ENCODE assay signal across 1 cellular context in genomic region chr1:150999051-150999674, GRCh38.
TF ChIP-seq lines count a peak whose summit lies in the region.

No MANE protein-coding gene starts in this region.

TF ChIP-seq in HepG2, 621 proteins besides CTCF, POLR2A, EP300 and RAD21:
- no peak for TF ChIP-seq REXO4 (CRISPR knock-in tag; IDR thresholded peaks at IDR 0.05; ENCODE audit: borderline replicate concordance)
- TF ChIP-seq, protein P1, sequence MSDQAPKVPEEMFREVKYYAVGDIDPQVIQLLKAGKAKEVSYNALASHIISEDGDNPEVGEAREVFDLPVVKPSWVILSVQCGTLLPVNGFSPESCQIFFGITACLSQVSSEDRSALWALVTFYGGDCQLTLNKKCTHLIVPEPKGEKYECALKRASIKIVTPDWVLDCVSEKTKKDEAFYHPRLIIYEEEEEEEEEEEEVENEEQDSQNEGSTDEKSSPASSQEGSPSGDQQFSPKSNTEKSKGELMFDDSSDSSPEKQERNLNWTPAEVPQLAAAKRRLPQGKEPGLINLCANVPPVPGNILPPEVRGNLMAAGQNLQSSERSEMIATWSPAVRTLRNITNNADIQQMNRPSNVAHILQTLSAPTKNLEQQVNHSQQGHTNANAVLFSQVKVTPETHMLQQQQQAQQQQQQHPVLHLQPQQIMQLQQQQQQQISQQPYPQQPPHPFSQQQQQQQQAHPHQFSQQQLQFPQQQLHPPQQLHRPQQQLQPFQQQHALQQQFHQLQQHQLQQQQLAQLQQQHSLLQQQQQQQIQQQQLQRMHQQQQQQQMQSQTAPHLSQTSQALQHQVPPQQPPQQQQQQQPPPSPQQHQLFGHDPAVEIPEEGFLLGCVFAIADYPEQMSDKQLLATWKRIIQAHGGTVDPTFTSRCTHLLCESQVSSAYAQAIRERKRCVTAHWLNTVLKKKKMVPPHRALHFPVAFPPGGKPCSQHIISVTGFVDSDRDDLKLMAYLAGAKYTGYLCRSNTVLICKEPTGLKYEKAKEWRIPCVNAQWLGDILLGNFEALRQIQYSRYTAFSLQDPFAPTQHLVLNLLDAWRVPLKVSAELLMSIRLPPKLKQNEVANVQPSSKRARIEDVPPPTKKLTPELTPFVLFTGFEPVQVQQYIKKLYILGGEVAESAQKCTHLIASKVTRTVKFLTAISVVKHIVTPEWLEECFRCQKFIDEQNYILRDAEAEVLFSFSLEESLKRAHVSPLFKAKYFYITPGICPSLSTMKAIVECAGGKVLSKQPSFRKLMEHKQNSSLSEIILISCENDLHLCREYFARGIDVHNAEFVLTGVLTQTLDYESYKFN (CRISPR knock-in tag; conservative IDR thresholded peaks at IDR 0.05) = no peak
- no peak for TF ChIP-seq STAT5B (CRISPR knock-in tag; IDR thresholded peaks at IDR 0.05)
- no peak for TF ChIP-seq TCF7L2 (IDR thresholded peaks at IDR 0.05; ENCODE audit: low read depth, low read length)
- TF ChIP-seq CEBPB (IDR thresholded peaks at IDR 0.05; ENCODE audit: borderline replicate concordance, low read depth, low read length) = no peak
- TF ChIP-seq ZNF205 (CRISPR knock-in tag; IDR thresholded peaks at IDR 0.05) = no peak
- no peak for TF ChIP-seq ETV6 (CRISPR knock-in tag; conservative IDR thresholded peaks at IDR 0.05)
